In the genomic region with DNA sequence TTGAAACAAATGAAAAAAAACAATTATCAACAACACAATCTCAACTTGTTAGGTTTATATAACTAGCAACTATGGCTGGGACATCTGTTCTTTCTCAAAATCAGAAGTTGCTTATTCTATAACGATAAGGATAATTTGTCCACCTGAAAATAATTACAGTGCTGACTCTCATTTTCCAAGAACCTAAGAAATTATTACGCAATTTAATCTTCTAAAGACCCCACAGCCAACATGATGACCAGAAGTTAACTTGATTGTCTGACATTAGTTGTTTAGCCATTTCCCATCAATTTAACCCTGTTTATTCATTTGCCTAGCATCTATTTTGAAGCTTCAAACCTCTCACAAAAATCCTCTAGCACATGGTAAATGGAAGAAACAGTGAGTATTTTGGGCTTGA, we compare ENCODE assay signal across 24 cellular contexts.
"Had no signal": no experiment of that assay in that cellular context is flagged by ENCODE, and none has a peak within 500 bp of the region (broad histone marks: within the 10 kb centered on the region; RNA-seq: fewer than 3 reads in every experiment).

No MANE protein-coding gene starts in this region.

- H3K9me3 ChIP-seq: colonic mucosa had no signal

- H3K27me3 ChIP-seq: colonic mucosa, esophagus squamous epithelium, gastrocnemius medialis, left lung had no signal

- FAIRE-seq: endometrium, keratinocyte had no signal

- ATAC-seq: effector memory CD8-positive, alpha-beta T cell; esophagus mucosa; gastrocnemius medialis; heart right ventricle; left cardiac atrium; left lung; left ventricle myocardium superior; lower lobe of right lung; mucosa of descending colon had no signal

- DNase-seq: colonic mucosa; cortex of kidney; effector CD8-positive, alpha-beta T cell; effector memory CD8-positive, alpha-beta T cell; endodermal cell; erythroblast; esophagus squamous epithelium; foreskin fibroblast; foreskin melanocyte; gastrocnemius medialis; glutamatergic neuron; heart right ventricle; hippocampal formation; left cardiac atrium; left lung; left ventricle myocardium superior; lower lobe of right lung; mesenchymal stem cell; mucosa of descending colon; naive B cell had no signal

- H3K27ac ChIP-seq: colonic mucosa, epithelial cell of prostate, esophagus squamous epithelium, gastrocnemius medialis, heart right ventricle, left lung, lower lobe of right lung had no signal

- H3K36me3 ChIP-seq: colonic mucosa, esophagus squamous epithelium, gastrocnemius medialis, heart right ventricle, left lung, lower lobe of right lung had no signal

- H3K4me1 ChIP-seq: colonic mucosa, esophagus squamous epithelium, left lung, lower lobe of right lung had no signal

- H3K4me3 ChIP-seq: colonic mucosa, esophagus squamous epithelium, gastrocnemius medialis, heart right ventricle, left lung, lower lobe of right lung, mucosa of descending colon had no signal
